8 cellular contexts compared by ENCODE assay signal in genomic region chr22:26550498-26551033, GRCh38. TPM values are rescaled to one million over a fixed set of nuclear protein-coding genes. Genes with fewer than 3 reads are reported as not detected.
A peak's percentile ranks its signal among the peaks of the same experiment; 100 is the strongest.
DNase-seq lines count a peak whose midpoint lies in the region; ATAC-seq, FAIRE-seq and TF ChIP-seq lines count a peak whose summit lies in the region.

No MANE protein-coding gene starts in this region.

- no peaks in the 10 kb centered on the region for H3K9me3 Mint-ChIP-seq in HFFc6

- TF ChIP-seq POLR2A in GM12892 (IDR thresholded peaks at IDR 0.05; ENCODE audit: low read depth, low read length) = no peak

- peak overlapping the region; percentile 94 for H3K27ac Mint-ChIP-seq in HFFc6

- peaks cover 1% of the 10 kb centered on the region; the same call in 1 of the 2 replicates for H3K27me3 Mint-ChIP-seq in HFFc6 (ENCODE audit: insufficient read depth)

- FAIRE-seq in GM12892 (lab: Jason Lieb, UNC) = no peak

- peaks cover 8% of the 10 kb centered on the region for H3K36me3 Mint-ChIP-seq in HFFc6 (ENCODE audit: low read depth)

- DNase-seq in HFFc6 (peak; percentile 89), astrocyte of the hippocampus (ENCODE audit: low read depth, low spot score) (peak; percentile 97), iris pigment epithelial cell (ENCODE audit: low read depth) (peak; percentile 65), stromal cell of bone marrow (ENCODE audit: low read depth) (peak; percentile 72), NCI-H1930 (lab: John Stamatoyannopoulos, UW) (no peak), NCI-H1048 (lab: John Stamatoyannopoulos, UW) (no peak), GM12892 (ENCODE audit: insufficient read length) (no peak)

- TF ChIP-seq CTCF in HFFc6 (IDR thresholded peaks at IDR 0.05) = no peak

- peak overlapping the region; percentile 29 for H3K4me3 Mint-ChIP-seq in HFFc6

- H3K4me1 Mint-ChIP-seq in HFFc6 (ENCODE audit: low read depth) = peaks cover 71% of the 10 kb centered on the region

- no peak for ATAC-seq in HG02852 (IDR thresholded peaks at IDR 0.05; ENCODE audit: unreplicated experiment)

RNA-seq across cellular contexts. Expression of gene TFIP11, which starts 38.3 kb away (rescaled TPM):
- 10 to 100 TPM; 31.4 to 35.8 (median 33.9) TPM for total RNA-seq in HFFc6 (2021; fragmentation: NEBNext Ultra II Directional; extraction: Animal tissue kit (Norgen Biotek cat#: 25700))
- polyA plus RNA-seq in GM12892 (2012; ENCODE audit: missing spikeins) = 17.2 TPM

RNA-seq across cellular contexts. Expression of gene TPST2, which starts 39.4 kb away (rescaled TPM):
- total RNA-seq in HFFc6 (2021; fragmentation: NEBNext Ultra II Directional; extraction: Animal tissue kit (Norgen Biotek cat#: 25700)) = 10 to 100 TPM; 66.8 to 75.5 (median 73.8) TPM
- 12.9 TPM for polyA plus RNA-seq in GM12892 (2012; ENCODE audit: missing spikeins)

Comparison
In these comparisons a context has a peak if more than half of its experiments do, and no peak if none do; other contexts are left out.
1. DNase-seq: peak in HFFc6 (single experiment), astrocyte of the hippocampus (single experiment), iris pigment epithelial cell (single experiment) and stromal cell of bone marrow (single experiment); none in NCI-H1930 (0 of 2), NCI-H1048 (single experiment) and GM12892 (single experiment).